Comparison of ENCODE assay signal across 10 cellular contexts in genomic region chr6:66265737-66266136, GRCh38.
"Had no signal": no experiment of that assay in that cellular context is flagged by ENCODE, and none has a peak within 500 bp of the region (broad histone marks: within the 10 kb centered on the region; RNA-seq: fewer than 3 reads in every experiment).

No MANE protein-coding gene starts in this region.

- H3K36me3 Mint-ChIP-seq: IgD-negative memory B cell had no signal

- H3K27ac Mint-ChIP-seq: GM23338, H9 had no signal

- DNase-seq: H9, HCEC 1CT, KBM-7 had no signal

- ATAC-seq: GM23338, HepG2 had no signal

- H3K4me1 Mint-ChIP-seq: GM23338, IgD-negative memory B cell had no signal

- H2AFZ ChIP-seq: GM23338 had no signal

- H3K4me3 Mint-ChIP-seq: GM23338, H9, IgD-negative memory B cell had no signal

- H3K4me2 ChIP-seq: GM23338, KMS-11 had no signal

- FAIRE-seq: H1, H54, HepG2 had no signal

- H3K9ac ChIP-seq: KMS-11 had no signal

- H3K27ac ChIP-seq: HL-60, KMS-11 had no signal

- H3K4me3 ChIP-seq: GM23338 had no signal

- H3K27me3 Mint-ChIP-seq: IgD-negative memory B cell had no signal
